8 cellular contexts compared by ENCODE assay signal in genomic region chr5:107672212-107673105, GRCh38. TPM values are rescaled to one million over a fixed set of nuclear protein-coding genes. Genes with fewer than 3 reads are reported as not detected.
A peak's percentile ranks its signal among the peaks of the same experiment; 100 is the strongest.
DNase-seq lines count a peak whose midpoint lies in the region; ATAC-seq lines count a peak whose summit lies in the region.

No MANE protein-coding gene starts in this region.

- POLR2A ChIA-PET in T-cell (lab: Charles Lee), result no interaction called here

- peaks cover 0 to 20% of the 10 kb centered on the region in 2 donors for H3K4me1 ChIP-seq in duodenal mucosa (ENCODE audit: control insufficient read depth in 1 of 2, insufficient read depth in 2 of 2, low read length in 2 of 2)

- intact Hi-C loops in left colon (cut with DNase I, micrococcal nuclease), result no loop called here

- H3K9me3 Mint-ChIP-seq in T-cell, result no peaks in the 10 kb centered on the region

- CTCF ChIA-PET in T-cell (lab: Charles Lee), result interaction anchor here (0.6 to 0.7 kb wide), 3 partner anchors 176 to 1175 kb away, joined by 3 to 5 read pairs (median 3); no protein-coding TSS in a partner anchor

- H3K27me3 ChIP-seq in duodenal mucosa (ENCODE audit: control insufficient read depth in 1 of 2, insufficient read depth in 2 of 2, low read length in 2 of 2), result peaks cover 6 to 8% of the 10 kb centered on the region in 2 donors

- no peaks in the 10 kb centered on the region for H3K36me3 Mint-ChIP-seq in T-cell

- no peaks in the 10 kb centered on the region for H3K9me3 ChIP-seq in duodenal mucosa (ENCODE audit: control insufficient read depth in 1 of 2, low read length in 2 of 2)

- no peak overlapping the region for H3K27ac ChIP-seq in duodenal mucosa (ENCODE audit: low read depth, low read length)

- ATAC-seq in T-cell (replicated peaks in 1 of 4) (peak in 2 of 4 experiments; percentile 23), left colon (peak; percentile 70), HG03025 (IDR thresholded peaks at IDR 0.05; ENCODE audit: low FRiP score, unreplicated experiment) (no peak)

- H3K4me1 Mint-ChIP-seq in T-cell, result peaks cover 27 to 32% (median 31%) of the 10 kb centered on the region in 3 donors

- peaks cover 55 to 61% of the 10 kb centered on the region in 2 donors for H3K27me3 Mint-ChIP-seq in T-cell

- no peaks in the 10 kb centered on the region for H3K36me3 ChIP-seq in duodenal mucosa (ENCODE audit: control insufficient read depth in 1 of 2, insufficient read depth in 2 of 2, low read length in 2 of 2)

- peak overlapping the region; percentile 57 to 69 for H3K9ac ChIP-seq in duodenal mucosa (ENCODE audit: low read depth in 1 of 2, low read length in 2 of 2)

- no peak overlapping the region for H3K27ac Mint-ChIP-seq in T-cell

- H3K4me3 Mint-ChIP-seq in T-cell, result peak overlapping the region; percentile 73 to 88 (median 77)

- H3K4me3 ChIP-seq in duodenal mucosa (ENCODE audit: low read depth in 1 of 2, low read length in 2 of 2), result peak overlapping the region; percentile 79 to 83

- DNase-seq in stimulated activated CD4-positive, alpha-beta T cell treated with anti-CD3 and anti-CD28 coated beads, Interleukin-15, amount 100 ng/mL, for 24 hours, result peak; percentile 30
- DNase-seq in stimulated activated CD4-positive, alpha-beta T cell treated with anti-CD3 and anti-CD28 coated beads, Interleukin-12 subunit alpha, Interleukin-12 subunit beta, amount 100 ng/mL, for 4 hours, result no peak
- DNase-seq in NCI-H1417 (lab: John Stamatoyannopoulos, UW) (peak; percentile 81 to 91 (median 90)), T-cell (peak in 1 of 34 experiments; percentile 11), left colon (peak; percentile 86 to 93)
- peak; percentile 37 for DNase-seq in stimulated activated CD8-positive, alpha-beta memory T cell treated with anti-CD3 and anti-CD28 coated beads, Interleukin-4, amount 100 ng/mL, for 48 hours

RNA-seq across cellular contexts. Expression of gene EFNA5, which starts 1.7 kb away (rescaled TPM):
- total RNA-seq in T-cell (1 to 10 TPM in 1 of 5 donors, under 1 TPM in 3, not detected in 1; 0.06 to 2.6 (median 0.21) TPM), left colon (10 to 100 TPM; 10.4 to 19.1 TPM)
